ENCODE assay signal across 1 cellular context in the genomic region with DNA sequence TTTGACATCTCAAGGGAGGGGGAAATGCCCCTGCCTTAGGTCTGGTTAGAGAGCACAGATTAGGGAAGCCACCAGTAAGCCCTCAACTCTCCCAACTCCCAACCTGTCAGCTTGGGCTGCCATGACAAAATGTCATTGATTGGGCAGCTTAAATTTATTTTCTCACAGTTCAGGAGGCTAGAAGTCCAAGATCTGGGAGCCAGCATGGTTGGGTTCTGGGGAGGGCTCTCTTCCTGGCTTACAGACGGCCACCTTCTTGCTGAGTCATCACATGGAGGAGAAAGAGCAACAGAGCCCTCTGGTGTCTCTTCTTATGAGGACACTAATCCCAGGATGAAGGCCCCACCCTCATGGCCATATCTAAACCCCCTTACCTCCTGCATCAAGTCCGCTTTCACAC.
TF ChIP-seq lines count a peak whose summit lies in the region.

No MANE protein-coding gene starts in this region.

TF ChIP-seq in A549, 52 proteins besides CTCF, POLR2A, EP300 and RAD21 (continued from another document):
- TF ChIP-seq, protein P1, sequence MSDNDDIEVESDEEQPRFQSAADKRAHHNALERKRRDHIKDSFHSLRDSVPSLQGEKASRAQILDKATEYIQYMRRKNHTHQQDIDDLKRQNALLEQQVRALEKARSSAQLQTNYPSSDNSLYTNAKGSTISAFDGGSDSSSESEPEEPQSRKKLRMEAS (IDR thresholded peaks at IDR 0.05), result peak; percentile 42; the same call in 1 of the 2 replicates
- no peak for TF ChIP-seq HEYL (CRISPR knock-in tag; IDR thresholded peaks at IDR 0.05)
- no peak for TF ChIP-seq HOXA7 (CRISPR knock-in tag; IDR thresholded peaks at IDR 0.05)
- TF ChIP-seq JUNB (IDR thresholded peaks at IDR 0.05), result no peak
- no peak for TF ChIP-seq CBX2 (IDR thresholded peaks at IDR 0.05; ENCODE audit: borderline replicate concordance, low read depth)
- no peak for TF ChIP-seq HDAC2 (IDR thresholded peaks at IDR 0.05)
- TF ChIP-seq, protein P2, sequence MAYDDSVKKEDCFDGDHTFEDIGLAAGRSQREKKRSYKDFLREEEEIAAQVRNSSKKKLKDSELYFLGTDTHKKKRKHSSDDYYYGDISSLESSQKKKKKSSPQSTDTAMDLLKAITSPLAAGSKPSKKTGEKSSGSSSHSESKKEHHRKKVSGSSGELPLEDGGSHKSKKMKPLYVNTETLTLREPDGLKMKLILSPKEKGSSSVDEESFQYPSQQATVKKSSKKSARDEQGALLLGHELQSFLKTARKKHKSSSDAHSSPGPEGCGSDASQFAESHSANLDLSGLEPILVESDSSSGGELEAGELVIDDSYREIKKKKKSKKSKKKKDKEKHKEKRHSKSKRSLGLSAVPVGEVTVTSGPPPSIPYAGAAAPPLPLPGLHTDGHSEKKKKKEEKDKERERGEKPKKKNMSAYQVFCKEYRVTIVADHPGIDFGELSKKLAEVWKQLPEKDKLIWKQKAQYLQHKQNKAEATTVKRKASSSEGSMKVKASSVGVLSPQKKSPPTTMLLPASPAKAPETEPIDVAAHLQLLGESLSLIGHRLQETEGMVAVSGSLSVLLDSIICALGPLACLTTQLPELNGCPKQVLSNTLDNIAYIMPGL (CRISPR knock-in tag; IDR thresholded peaks at IDR 0.05; ENCODE audit: borderline replicate concordance), result no peak
- no peak for TF ChIP-seq ZSCAN20 (CRISPR knock-in tag; IDR thresholded peaks at IDR 0.05)
- peak; percentile 76 for TF ChIP-seq NFE2L2 (conservative IDR thresholded peaks at IDR 0.05; ENCODE audit: low read length)
- TF ChIP-seq, protein P3, sequence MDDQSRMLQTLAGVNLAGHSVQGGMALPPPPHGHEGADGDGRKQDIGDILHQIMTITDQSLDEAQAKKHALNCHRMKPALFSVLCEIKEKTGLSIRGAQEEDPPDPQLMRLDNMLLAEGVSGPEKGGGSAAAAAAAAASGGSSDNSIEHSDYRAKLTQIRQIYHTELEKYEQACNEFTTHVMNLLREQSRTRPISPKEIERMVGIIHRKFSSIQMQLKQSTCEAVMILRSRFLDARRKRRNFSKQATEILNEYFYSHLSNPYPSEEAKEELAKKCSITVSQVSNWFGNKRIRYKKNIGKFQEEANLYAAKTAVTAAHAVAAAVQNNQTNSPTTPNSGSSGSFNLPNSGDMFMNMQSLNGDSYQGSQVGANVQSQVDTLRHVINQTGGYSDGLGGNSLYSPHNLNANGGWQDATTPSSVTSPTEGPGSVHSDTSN (IDR thresholded peaks at IDR 0.05), result no peak
- TF ChIP-seq, protein P4, sequence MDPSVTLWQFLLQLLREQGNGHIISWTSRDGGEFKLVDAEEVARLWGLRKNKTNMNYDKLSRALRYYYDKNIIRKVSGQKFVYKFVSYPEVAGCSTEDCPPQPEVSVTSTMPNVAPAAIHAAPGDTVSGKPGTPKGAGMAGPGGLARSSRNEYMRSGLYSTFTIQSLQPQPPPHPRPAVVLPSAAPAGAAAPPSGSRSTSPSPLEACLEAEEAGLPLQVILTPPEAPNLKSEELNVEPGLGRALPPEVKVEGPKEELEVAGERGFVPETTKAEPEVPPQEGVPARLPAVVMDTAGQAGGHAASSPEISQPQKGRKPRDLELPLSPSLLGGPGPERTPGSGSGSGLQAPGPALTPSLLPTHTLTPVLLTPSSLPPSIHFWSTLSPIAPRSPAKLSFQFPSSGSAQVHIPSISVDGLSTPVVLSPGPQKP (IDR thresholded peaks at IDR 0.05; ENCODE audit: low read depth, low read length), result no peak
- TF ChIP-seq ESRRA (IDR thresholded peaks at IDR 0.05; ENCODE audit: borderline replicate concordance, low read length), result no peak
- TF ChIP-seq MYC (IDR thresholded peaks at IDR 0.05; ENCODE audit: borderline replicate concordance, low read length), result no peak
- no peak for TF ChIP-seq KDM5A (IDR thresholded peaks at IDR 0.05)
